Comparison of ENCODE assay signal across 9 cellular contexts in the genomic region with DNA sequence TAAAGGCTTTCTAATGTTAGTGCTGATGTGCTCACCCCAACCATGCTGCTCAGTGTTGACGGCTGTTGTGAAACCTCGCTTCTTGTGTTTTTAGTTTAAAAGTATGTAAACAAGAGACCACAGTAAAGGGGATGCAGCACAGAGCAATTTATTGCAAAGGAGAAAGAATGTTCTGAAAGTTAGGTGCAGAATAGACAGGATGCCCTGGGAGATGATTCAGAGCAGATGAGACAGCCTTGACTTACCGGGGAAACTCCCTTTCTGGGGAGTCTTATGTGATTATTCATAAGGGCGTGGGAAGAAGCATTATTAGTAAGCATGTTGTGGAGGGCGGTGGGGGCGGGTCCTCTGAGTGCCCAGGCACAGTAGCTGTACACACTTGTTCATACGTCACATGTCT. TPM values are rescaled to one million over a fixed set of nuclear protein-coding genes. Genes with fewer than 3 reads are reported as not detected.
A peak's percentile ranks its signal among the peaks of the same experiment; 100 is the strongest.
DNase-seq lines count a peak whose midpoint lies in the region; ATAC-seq and TF ChIP-seq lines count a peak whose summit lies in the region.
"Had no signal": no experiment of that assay in that cellular context is flagged by ENCODE, and none has a peak within 500 bp of the region (broad histone marks: within the 10 kb centered on the region; RNA-seq: fewer than 3 reads in every experiment).

No MANE protein-coding gene starts in this region.

- ATAC-seq in HG03460 (IDR thresholded peaks at IDR 0.05; ENCODE audit: unreplicated experiment) = peak; percentile 62
- no peak for ATAC-seq in CD8-positive, alpha-beta T cell

- H3K27ac Mint-ChIP-seq in CD8-positive, alpha-beta T cell = no peak overlapping the region

- H3K36me3 Mint-ChIP-seq in CD8-positive, alpha-beta T cell = no peaks in the 10 kb centered on the region

- H3K4me2 ChIP-seq in Karpas-422 (ENCODE audit: low read depth, low read length, poor library complexity, severe bottlenecking) = no peak overlapping the region

- H3K9me3 ChIP-seq in Karpas-422 (ENCODE audit: low read length) = no peaks in the 10 kb centered on the region
- no peaks in the 10 kb centered on the region for H3K9me3 ChIP-seq in CD8-positive, alpha-beta T cell (ENCODE audit: low read length)

- no peaks in the 10 kb centered on the region for H3K79me2 ChIP-seq in Karpas-422 (ENCODE audit: low read length)

- H2AFZ ChIP-seq in Karpas-422 (ENCODE audit: low read length) = no peak overlapping the region

- H3K4me3 ChIP-seq in retinal pigment epithelial cell (ENCODE audit: low read length) = no peak overlapping the region
- no peak overlapping the region for H3K4me3 ChIP-seq in Karpas-422 (ENCODE audit: low read length)
- no peak overlapping the region for H3K4me3 ChIP-seq in CD8-positive, alpha-beta T cell (ENCODE audit: low read depth, low read length)

- H3K4me3 Mint-ChIP-seq in CD8-positive, alpha-beta T cell = no peak overlapping the region

- peak; percentile 42 for DNase-seq in COLO829 (ENCODE audit: low spot score)
- peak; percentile 85 for DNase-seq in amniotic stem cell (lab: John Stamatoyannopoulos, UW)
- DNase-seq in retinal pigment epithelial cell (ENCODE audit: low read depth) = peak; percentile 85
- DNase-seq in Karpas-422 = no peak
- DNase-seq in KG1 (lab: John Stamatoyannopoulos, UW) = no peak
- no peak for DNase-seq in DMS79 (lab: John Stamatoyannopoulos, UW)
- DNase-seq in CD8-positive, alpha-beta T cell = no peak
- DNase-seq: foreskin melanocyte had no signal

- POLR2A ChIA-PET in CD8-positive, alpha-beta T cell (lab: Charles Lee) = no interaction called here

- H3K36me3 ChIP-seq in Karpas-422 (ENCODE audit: insufficient read depth, low read length) = no peaks in the 10 kb centered on the region
- H3K36me3 ChIP-seq in CD8-positive, alpha-beta T cell (ENCODE audit: insufficient read depth, low read length) = no peaks in the 10 kb centered on the region

- no peaks in the 10 kb centered on the region for H3K27me3 Mint-ChIP-seq in CD8-positive, alpha-beta T cell (ENCODE audit: low read depth)

- H3K27ac ChIP-seq in Karpas-422 (ENCODE audit: low read length) = no peak overlapping the region
- H3K27ac ChIP-seq in CD8-positive, alpha-beta T cell (ENCODE audit: low read depth, low read length) = no peak overlapping the region

- H3K4me1 ChIP-seq in Karpas-422 (ENCODE audit: low read length) = no peaks in the 10 kb centered on the region
- no peaks in the 10 kb centered on the region for H3K4me1 ChIP-seq in CD8-positive, alpha-beta T cell (ENCODE audit: insufficient read depth, low read length)

- no peaks in the 10 kb centered on the region for H4K20me1 ChIP-seq in Karpas-422 (ENCODE audit: insufficient read depth, low read depth, low read length)

- intact Hi-C loops in CD8-positive, alpha-beta T cell (cut with DNase I, micrococcal nuclease) = no loop called here

- no peak for TF ChIP-seq CTCF in retinal pigment epithelial cell (conservative IDR thresholded peaks at IDR 0.05; ENCODE audit: low read depth, low read length)
- TF ChIP-seq CTCF in CD8-positive, alpha-beta T cell (IDR thresholded peaks at IDR 0.05) = no peak

- no peaks in the 10 kb centered on the region for H3K9me2 ChIP-seq in Karpas-422 (replicated peaks; ENCODE audit: insufficient read depth, low read length)

- no peak overlapping the region for H3K9ac ChIP-seq in Karpas-422 (ENCODE audit: low read length)

- CTCF ChIA-PET in CD8-positive, alpha-beta T cell (lab: Charles Lee) = no interaction called here

- no peaks in the 10 kb centered on the region for H3K4me1 Mint-ChIP-seq in CD8-positive, alpha-beta T cell (ENCODE audit: low read depth)

- peaks cover 2% of the 10 kb centered on the region for H3K9me3 Mint-ChIP-seq in CD8-positive, alpha-beta T cell

- no peaks in the 10 kb centered on the region for H3K27me3 ChIP-seq in Karpas-422 (ENCODE audit: low read length)
- H3K27me3 ChIP-seq in CD8-positive, alpha-beta T cell (ENCODE audit: insufficient read depth, low read length) = no peaks in the 10 kb centered on the region

RNA-seq across cellular contexts. Expression of gene EVC, which starts 47.7 kb away (rescaled TPM):
- total RNA-seq in Karpas-422 (2014; rRNA removed; shearing (Covaris generic); ENCODE audit: low replicate concordance) = not detected in 2 replicates
- under 1 TPM; 0.42 to 0.90 TPM for total RNA-seq in CD8-positive, alpha-beta T cell

RNA-seq across cellular contexts. Expression of gene EVC2, which starts 50.4 kb away (rescaled TPM):
- total RNA-seq in Karpas-422 (2014; rRNA removed; shearing (Covaris generic); ENCODE audit: low replicate concordance) = 0.15 and 0.36 TPM in 2 replicates
- 1 to 10 TPM; 1.2 to 1.4 TPM for total RNA-seq in CD8-positive, alpha-beta T cell

Comparison
In these comparisons a context has a peak if more than half of its experiments do, and no peak if none do; other contexts are left out.
1. DNase-seq: peak in COLO829 (single experiment), amniotic stem cell (single experiment) and retinal pigment epithelial cell (single experiment); none in Karpas-422 (single experiment), KG1 (single experiment), DMS79 (single experiment) and CD8-positive, alpha-beta T cell (0 of 7).